In genomic region chr2:74104839-74105238, GRCh38 we compare ENCODE assay signal across 21 cellular contexts. TPM values are rescaled to one million over a fixed set of nuclear protein-coding genes. Genes with fewer than 3 reads are reported as not detected.
DNase-seq lines count a peak whose midpoint lies in the region; ATAC-seq and TF ChIP-seq lines count a peak whose summit lies in the region.
"Had no signal": no experiment of that assay in that cellular context is flagged by ENCODE, and none has a peak within 500 bp of the region (broad histone marks: within the 10 kb centered on the region; RNA-seq: fewer than 3 reads in every experiment).

No MANE protein-coding gene starts in this region.

- peaks cover 0 to 58% (median 13%) of the 10 kb centered on the region in 9 donors for H3K36me3 ChIP-seq in heart right ventricle
- peaks cover 55% of the 10 kb centered on the region for H3K36me3 ChIP-seq in OCI-LY3 (replicated peaks; ENCODE audit: low read depth, low read length)
- no peaks in the 10 kb centered on the region for H3K36me3 ChIP-seq in smooth muscle cell (ENCODE audit: low read depth)
- H3K36me3 ChIP-seq: uterus had no signal

- ATAC-seq in heart right ventricle, result no peak
- no peak for ATAC-seq in left ventricle myocardium superior
- ATAC-seq in GM21737 (IDR thresholded peaks at IDR 0.05; ENCODE audit: unreplicated experiment), result no peak
- ATAC-seq: body of pancreas, right cardiac atrium had no signal

- H3K9ac ChIP-seq in OCI-LY3 (ENCODE audit: low read length), result no peak overlapping the region
- H3K9ac ChIP-seq in smooth muscle cell (ENCODE audit: low read depth), result no peak overlapping the region

- WGBS in heart right ventricle, 2 donors, result 94 to 96% methylated on average over 7 of the region's 7 CpGs
- 98% methylated on average over 7 of the region's 7 CpGs for WGBS in smooth muscle cell (ENCODE audit: low lambda C conversion rate)

- H3K79me2 ChIP-seq in OCI-LY3 (ENCODE audit: low read length) (0 out of 2 replicates have a peak, but pooled peaks cover 5% of the 10 kb centered on the region), smooth muscle cell (ENCODE audit: low read depth) (no peaks in the 10 kb centered on the region)

- TF ChIP-seq CTCF in heart right ventricle (IDR thresholded peaks at IDR 0.05), result peak in 6 of 9 donors; percentile 10 to 42 (median 32)
- TF ChIP-seq CTCF in OCI-LY3 (IDR thresholded peaks at IDR 0.05; ENCODE audit: low read depth, low read length), result peak; percentile 29; the same call in 1 of the 2 replicates
- TF ChIP-seq CTCF in epithelial cell of proximal tubule (conservative IDR thresholded peaks at IDR 0.05; ENCODE audit: low read depth, low read length), result peak; percentile 17
- peak; percentile 33 for TF ChIP-seq CTCF in smooth muscle cell (IDR thresholded peaks at IDR 0.05; ENCODE audit: borderline replicate concordance, insufficient read depth, poor library complexity, severe bottlenecking)

- H3K4me2 ChIP-seq in OCI-LY3 (ENCODE audit: low read length) (no peak overlapping the region), smooth muscle cell (no peak overlapping the region)

- H2AFZ ChIP-seq in OCI-LY3 (ENCODE audit: low read depth, low read length) (no peak overlapping the region), smooth muscle cell (ENCODE audit: low read depth) (no peak overlapping the region)

- H3F3A ChIP-seq in smooth muscle cell (ENCODE audit: low read depth), result no peaks in the 10 kb centered on the region

- H4K20me1 ChIP-seq in OCI-LY3 (ENCODE audit: insufficient read depth, low read length) (peaks cover 13% of the 10 kb centered on the region; the same call in 1 of the 2 replicates), smooth muscle cell (ENCODE audit: low read depth) (peaks cover 19% of the 10 kb centered on the region)

- H3K4me3 ChIP-seq in heart right ventricle (no peak overlapping the region), OCI-LY3 (ENCODE audit: low read length) (no peak overlapping the region), epithelial cell of proximal tubule (ENCODE audit: low read depth, low read length) (no peak overlapping the region), smooth muscle cell (no peak overlapping the region)
- H3K4me3 ChIP-seq: body of pancreas, stomach, uterus had no signal

- peaks cover 0 to 5% (median 0%) of the 10 kb centered on the region in 9 donors for H3K4me1 ChIP-seq in heart right ventricle
- H3K4me1 ChIP-seq in OCI-LY3 (ENCODE audit: low read length), result 0 out of 2 replicates have a peak, but pooled peaks cover 4% of the 10 kb centered on the region
- peaks cover 14% of the 10 kb centered on the region for H3K4me1 ChIP-seq in smooth muscle cell (ENCODE audit: low read depth)
- H3K4me1 ChIP-seq: body of pancreas, Caco-2, stomach, uterus had no signal

- intact Hi-C loops in heart right ventricle (cut with DNase I), result loop anchor here in 1 of 10 donors (10.0 kb wide), 1 partner anchor 280 kb away; the partner anchor contains the start of gene STAMBP
- intact Hi-C loops in left ventricle myocardium superior (cut with micrococcal nuclease), result no loop called here

- DNase-seq in heart right ventricle (no peak), left ventricle myocardium superior (no peak), epithelial cell of proximal tubule (ENCODE audit: low read depth) (no peak), smooth muscle cell (lab: John Stamatoyannopoulos, UW; ENCODE audit: unreplicated experiment) (no peak), inferior parietal cortex (ENCODE audit: extremely low spot score) (no peak), NCI-H1105 treated with DMSO at 0.1 percent for 48 hours (lab: John Stamatoyannopoulos, UW) (no peak)
- DNase-seq: activated CD4-positive, alpha-beta T cell treated with anti-CD3 and anti-CD28 coated beads, Interleukin-2, amount 10 ng/mL, durations not matched to agents 24 days and 14 days; activated T-cell treated with anti-CD3 and anti-CD28 coated beads for 4 hours; body of pancreas; Caco-2; GOT3; KG1; NCI-H1092; NCI-H526 treated with DMSO at 0.1 percent for 48 hours; right cardiac atrium; stomach; SW 1271; uterus had no signal

- H3K9me3 ChIP-seq in heart right ventricle, result no peaks in the 10 kb centered on the region
- no peaks in the 10 kb centered on the region for H3K9me3 ChIP-seq in OCI-LY3 (ENCODE audit: insufficient read depth, low read length)
- no peaks in the 10 kb centered on the region for H3K9me3 ChIP-seq in smooth muscle cell (replicated peaks; ENCODE audit: low read depth)
- H3K9me3 ChIP-seq: body of pancreas, Caco-2, neutrophil, stomach, uterus had no signal

- H3K27me3 ChIP-seq in heart right ventricle (no peaks in the 10 kb centered on the region), OCI-LY3 (ENCODE audit: low read depth, low read length) (no peaks in the 10 kb centered on the region), smooth muscle cell (ENCODE audit: low read depth) (no peaks in the 10 kb centered on the region)
- H3K27me3 ChIP-seq: body of pancreas, neutrophil, stomach, uterus had no signal

- H3K27ac ChIP-seq in heart right ventricle (no peak overlapping the region), OCI-LY3 (ENCODE audit: low read length) (no peak overlapping the region), smooth muscle cell (ENCODE audit: low read depth) (no peak overlapping the region)
- H3K27ac ChIP-seq: body of pancreas, neutrophil, stomach, uterus had no signal

RNA-seq across cellular contexts. Expression of gene BOLA3, which starts 42.9 kb away (rescaled TPM):
- 100 to 1,000 TPM in 1 of 10 donors, 10 to 100 TPM in 9; 63.9 to 117 (median 82.3) TPM for total RNA-seq in heart right ventricle
- polyA plus RNA-seq in heart right ventricle, result 100 to 1,000 TPM in 1 of 2 donors, 10 to 100 TPM in 1; 88.3 to 166 TPM
- total RNA-seq in left ventricle myocardium superior, result 89.9 TPM
- total RNA-seq in epithelial cell of proximal tubule, result 90.3 and 148 TPM in 2 replicates
- total RNA-seq in smooth muscle cell, result 87.5 and 99.7 TPM in 2 replicates
- polyA plus RNA-seq in smooth muscle cell, result 93.8 and 100 TPM in 2 replicates
